In genomic region chr17:11618861-11619566, GRCh38 we compare ENCODE assay signal across 17 cellular contexts. TPM values are rescaled to one million over a fixed set of nuclear protein-coding genes. Genes with fewer than 3 reads are reported as not detected.
DNase-seq lines count a peak whose midpoint lies in the region; TF ChIP-seq lines count a peak whose summit lies in the region.
"Had no signal": no experiment of that assay in that cellular context is flagged by ENCODE, and none has a peak within 500 bp of the region (broad histone marks: within the 10 kb centered on the region; RNA-seq: fewer than 3 reads in every experiment).

No MANE protein-coding gene starts in this region.

- no peak overlapping the region for H3K4me3 ChIP-seq in muscle layer of duodenum (ENCODE audit: low read depth in 1 of 2, low read length in 2 of 2)
- no peak overlapping the region for H3K4me3 ChIP-seq in tibial artery

- H3K36me3 ChIP-seq in muscle layer of duodenum (ENCODE audit: control insufficient read depth in 1 of 2, insufficient read depth in 2 of 2, low read length in 2 of 2) (no peaks in the 10 kb centered on the region), tibial artery (no peaks in the 10 kb centered on the region)

- H3K27me3 ChIP-seq in muscle layer of duodenum (ENCODE audit: low read depth, low read length) (no peaks in the 10 kb centered on the region), tibial artery (no peaks in the 10 kb centered on the region)

- DNase-seq in Daoy (ENCODE audit: low read depth) (peak; percentile 86), OCI-M1 (lab: John Stamatoyannopoulos, UW) (peak; percentile 1), epithelial cell of prostate (ENCODE audit: low read depth, low spot score) (peak; percentile 22), glomerular visceral epithelial cell (ENCODE audit: extremely low spot score) (no peak), posterior vena cava (ENCODE audit: low spot score) (no peak), tibial artery (no peak)
- no peak for DNase-seq in activated CD4-positive, alpha-beta T cell treated with anti-CD3 and anti-CD28 coated beads, Interleukin-2, amount 50 U/mL, for 1 hour
- DNase-seq: activated CD4-positive, alpha-beta T cell treated with anti-CD3 and anti-CD28 coated beads, Interleukin-2, amount 50 U/mL, for 4 hours; activated naive CD8-positive, alpha-beta T cell treated with anti-CD3 and anti-CD28 coated beads for 36 hours; activated T-cell treated with anti-CD3 and anti-CD28 coated beads, Interleukin-2, amount 50 U/mL, for 72 hours; effector CD4-positive, alpha-beta T cell; HCEC 1CT; natural killer cell; NCI-H187 treated with DMSO at 0.1 percent for 48 hours; NCI-H526; stimulated activated CD4-positive, alpha-beta T cell treated with anti-CD3 and anti-CD28 coated beads, Interleukin-15, amount 100 ng/mL, for 24 hours had no signal

- peak overlapping the region; percentile 7 for H3K27ac ChIP-seq in epithelial cell of prostate
- H3K27ac ChIP-seq in muscle layer of duodenum (ENCODE audit: low read length), result peak overlapping the region; percentile 65
- no peak overlapping the region for H3K27ac ChIP-seq in tibial artery

- H3K9me3 ChIP-seq in muscle layer of duodenum (ENCODE audit: control insufficient read depth in 1 of 2, low read length in 2 of 2), result no peaks in the 10 kb centered on the region
- no peaks in the 10 kb centered on the region for H3K9me3 ChIP-seq in tibial artery

- intact Hi-C loops in posterior vena cava (cut with DNase I), result no loop called here
- intact Hi-C loops in tibial artery (cut with DNase I; ENCODE audit: low total_unique reads), result no loop called here

- no peak for TF ChIP-seq CTCF in tibial artery (IDR thresholded peaks at IDR 0.05)

- H3K4me1 ChIP-seq in muscle layer of duodenum (ENCODE audit: control insufficient read depth in 1 of 2, insufficient read depth in 2 of 2, low read length in 2 of 2) (no peaks in the 10 kb centered on the region), tibial artery (no peaks in the 10 kb centered on the region)

RNA-seq across cellular contexts. Expression of gene DNAH9, which starts 20.7 kb away (rescaled TPM):
- total RNA-seq in Daoy (2014; rRNA removed; shearing (Covaris generic)), result 0.74 and 16.7 TPM in 2 replicates
- under 1 TPM; 0.14 to 0.46 TPM for total RNA-seq in posterior vena cava
- total RNA-seq: activated naive CD8-positive, alpha-beta T cell treated with anti-CD3 and anti-CD28 coated beads for 36 hours; activated T-cell treated with anti-CD3 and anti-CD28 coated beads, Interleukin-2, amount 50 U/mL, for 72 hours; natural killer cell had no signal

Comparison
In these comparisons a context has a peak if more than half of its experiments do, and no peak if none do; other contexts are left out.
1. DNase-seq: peak in Daoy (single experiment), OCI-M1 (single experiment) and epithelial cell of prostate (single experiment); none in glomerular visceral epithelial cell (single experiment), posterior vena cava (single experiment), activated CD4-positive, alpha-beta T cell treated with anti-CD3 and anti-CD28 coated beads, Interleukin-2, amount 50 U/mL, for 1 hour (single experiment) and tibial artery (0 of 2).
2. H3K27ac ChIP-seq: peak in epithelial cell of prostate (single experiment) and muscle layer of duodenum (single experiment); none in tibial artery (0 of 2).